In genomic region chr11:64123102-64123434, GRCh38 we compare ENCODE assay signal across 14 cellular contexts. TPM values are rescaled to one million over a fixed set of nuclear protein-coding genes. Genes with fewer than 3 reads are reported as not detected.
DNase-seq lines count a peak whose midpoint lies in the region; ATAC-seq, FAIRE-seq and TF ChIP-seq lines count a peak whose summit lies in the region.
"Had no signal": no experiment of that assay in that cellular context is flagged by ENCODE, and none has a peak within 500 bp of the region (broad histone marks: within the 10 kb centered on the region; RNA-seq: fewer than 3 reads in every experiment).

No MANE protein-coding gene starts in this region.

- no TSS peak for BruUV-seq in HepG2 (replicated peaks; lab: Mats Ljungman, UMichigan)

- ATAC-seq in right lobe of liver (peak; percentile 73 to 94 (median 90)), HepG2 (no peak), lower lobe of right lung (peak; percentile 75 to 89), GM21723 (IDR thresholded peaks at IDR 0.05; ENCODE audit: unreplicated experiment) (no peak), GM18868 (IDR thresholded peaks at IDR 0.05; ENCODE audit: unreplicated experiment) (no peak)

- H3K4me1 ChIP-seq in right lobe of liver = peaks cover 0 to 7% (median 0%) of the 10 kb centered on the region in 4 donors
- H3K4me1 ChIP-seq in HepG2 (ENCODE audit: insufficient read depth, low read length) = no peaks in the 10 kb centered on the region
- H3K4me1 ChIP-seq in lower lobe of right lung = no peaks in the 10 kb centered on the region
- H3K4me1 ChIP-seq: parathyroid adenoma, uterus had no signal

- no peak for FAIRE-seq in HepG2 (lab: Jason Lieb, UNC)

- TF ChIP-seq RAD21 in HepG2 (CRISPR knock-in tag; IDR thresholded peaks at IDR 0.05) = no peak

- H3K9ac ChIP-seq in HepG2 (ENCODE audit: insufficient read depth, low read depth, low read length) = no peak overlapping the region
- H3K9ac ChIP-seq: GM23248, parathyroid adenoma had no signal

- TF ChIP-seq EP300 in HepG2 (IDR thresholded peaks at IDR 0.05; ENCODE audit: low read depth in 2 of 2, low read length in 2 of 2) (no peak), HepG2 (CRISPR knock-in tag; IDR thresholded peaks at IDR 0.05; ENCODE audit: borderline replicate concordance) (no peak)

- POLR2A ChIA-PET in HepG2 (lab: Yijun Ruan, JAX) = no interaction called here

- TF ChIP-seq CTCF in right lobe of liver (IDR thresholded peaks at IDR 0.05) (no peak), HepG2 (CRISPR knock-in tag; IDR thresholded peaks at IDR 0.05) (no peak), lower lobe of right lung (IDR thresholded peaks at IDR 0.05) (no peak)

- no peaks in the 10 kb centered on the region for H3K27me3 ChIP-seq in right lobe of liver
- no peaks in the 10 kb centered on the region for H3K27me3 ChIP-seq in HepG2 (ENCODE audit: control insufficient read depth in 1 of 2, insufficient read depth in 2 of 2, low read length in 2 of 2)
- no peaks in the 10 kb centered on the region for H3K27me3 ChIP-seq in lower lobe of right lung (ENCODE audit: low read depth)
- H3K27me3 ChIP-seq: uterus had no signal

- no peak overlapping the region for H2AFZ ChIP-seq in HepG2 (ENCODE audit: low read length)
- H2AFZ ChIP-seq: GM23248, parathyroid adenoma had no signal

- CTCF ChIA-PET in HepG2 (lab: Yijun Ruan, JAX; ENCODE audit: low intra/inter-chr PET ratio, low total read pairs) = no interaction called here

- H3K27ac ChIP-seq in right lobe of liver (no peak overlapping the region), HepG2 (ENCODE audit: extremely low read length, insufficient read depth, low read length) (no peak overlapping the region), lower lobe of right lung (peak overlapping the region; percentile 49)
- H3K27ac ChIP-seq: GM23248, parathyroid adenoma, uterus had no signal

- H3K4me2 ChIP-seq in HepG2 (ENCODE audit: low read depth, low read length) = no peak overlapping the region

- WGBS in right lobe of liver (ENCODE audit: insufficient coverage, low coverage, low lambda C conversion rate, missing lambda C conversion rate) = 7% methylated on average over 5 of the region's 16 CpGs
- 96% methylated on average over 14 of the region's 16 CpGs for WGBS in HepG2 (ENCODE audit: low lambda C conversion rate)

- intact Hi-C loops in right lobe of liver (cut with DNase I) (no loop called here), HepG2 (cut with micrococcal nuclease; ENCODE audit: unreplicated experiment) (no loop called here), lower lobe of right lung (cut with DNase I) (no loop called here)

- H3K9me3 ChIP-seq in right lobe of liver (no peaks in the 10 kb centered on the region), HepG2 (ENCODE audit: low read length) (no peaks in the 10 kb centered on the region), lower lobe of right lung (no peaks in the 10 kb centered on the region)
- H3K9me3 ChIP-seq: uterus had no signal

- DNase-seq in right lobe of liver = peak; percentile 66 to 80 (median 79)
- no peak for DNase-seq in HepG2 (ENCODE audit: low spot score)
- DNase-seq in SHP77 treated with DMSO at 0.1 percent for 48 hours (lab: John Stamatoyannopoulos, UW) = peak; percentile 51
- peak; percentile 83 for DNase-seq in lower lobe of right lung
- DNase-seq in pons (ENCODE audit: low spot score) = no peak
- DNase-seq in glomerular visceral epithelial cell (ENCODE audit: extremely low spot score) = no peak
- DNase-seq: GM23248; mesendoderm; RPMI8226; stimulated activated CD8-positive, alpha-beta memory T cell treated with anti-CD3 and anti-CD28 coated beads, Interleukin-4, amount 100 ng/mL, for 48 hours; uterus had no signal

- H3K36me3 ChIP-seq in right lobe of liver (no peaks in the 10 kb centered on the region), HepG2 (replicated peaks in 1 of 2; ENCODE audit: control insufficient read depth in 1 of 2, insufficient read depth in 2 of 2, low read length in 2 of 2) (no peaks in the 10 kb centered on the region; a peak in 1 of 5 replicates), lower lobe of right lung (no peaks in the 10 kb centered on the region)
- H3K36me3 ChIP-seq: uterus had no signal

- H3K79me2 ChIP-seq in HepG2 (ENCODE audit: insufficient read depth, low read length) = no peaks in the 10 kb centered on the region
- H3K79me2 ChIP-seq: parathyroid adenoma had no signal

- in situ Hi-C loops in HepG2 (cut with HindIII; ENCODE audit: extremely low pct_ligation_motif_present, low pct_unique_long_range_greater_than_20kb) = no loop called here

- 0 out of 2 replicates have a peak, but pooled peaks cover 4% of the 10 kb centered on the region for H4K20me1 ChIP-seq in HepG2 (ENCODE audit: insufficient read depth, low read length)

- no peak overlapping the region for H3K4me3 ChIP-seq in right lobe of liver
- no peak overlapping the region for H3K4me3 ChIP-seq in HepG2 (replicated peaks in 1 of 3; ENCODE audit: insufficient read depth in 1 of 3, low read depth in 2 of 3, low read length in 3 of 3)
- no peak overlapping the region for H3K4me3 ChIP-seq in lower lobe of right lung
- H3K4me3 ChIP-seq: GM23248, uterus had no signal

- TF ChIP-seq POLR2A in right lobe of liver (IDR thresholded peaks at IDR 0.05) = no peak
- no peak for TF ChIP-seq POLR2A in HepG2 (IDR thresholded peaks at IDR 0.05; ENCODE audit: insufficient read depth in 1 of 2, low read depth in 2 of 2, low read length in 2 of 2)

TF ChIP-seq in HepG2, 621 proteins besides CTCF, POLR2A, EP300 and RAD21 (continues in another document):
- TF ChIP-seq FIP1L1 (IDR thresholded peaks at IDR 0.05; ENCODE audit: borderline replicate concordance, insufficient read depth, low read depth, low read length) = no peak
- TF ChIP-seq ZNF782 (CRISPR knock-in tag; IDR thresholded peaks at IDR 0.05; ENCODE audit: borderline replicate concordance) = no peak
- TF ChIP-seq NR0B2 (CRISPR knock-in tag; IDR thresholded peaks at IDR 0.05) = no peak
- TF ChIP-seq ZNF563 (CRISPR knock-in tag; IDR thresholded peaks at IDR 0.05) = no peak

RNA-seq across cellular contexts. Expression of gene MACROD1, which starts 42.8 kb away (rescaled TPM):
- total RNA-seq in right lobe of liver (100 to 1,000 TPM in 1 of 6 experiments, 10 to 100 TPM in 5; 12.3 to 219 (median 27.8) TPM), HepG2 (2016; rRNA removed; fragmentation: Illumina TruSeq; extraction: Trizol) (34.5 and 39.6 TPM in 2 replicates), lower lobe of right lung (15.0 TPM)
- 23.6 and 29.7 TPM in 2 replicates for total RNA-seq in HepG2 (2016; cell fraction: cytosol; rRNA removed; fragmentation: Illumina TruSeq; extraction: Trizol; ENCODE audit: low read depth)
- total RNA-seq in HepG2 (2016; cell fraction: insoluble cytoplasmic fraction; rRNA removed; fragmentation: Illumina TruSeq; extraction: Trizol) = 43.8 and 49.2 TPM in 2 replicates
- 16.2 and 21.8 TPM in 2 replicates for total RNA-seq in HepG2 (2016; cell fraction: membrane; rRNA removed; fragmentation: Illumina TruSeq; extraction: Trizol)
- total RNA-seq in HepG2 (2016; cell fraction: nucleus; rRNA removed; fragmentation: Illumina TruSeq; extraction: Trizol) = 22.4 and 29.3 TPM in 2 replicates
- polyA plus RNA-seq in HepG2 (2011; rRNA removed) = 23.1 and 33.3 TPM in 2 replicates
- polyA plus RNA-seq in HepG2 (2011; cell fraction: cytosol; rRNA removed) = 25.3 and 42.0 TPM in 2 replicates
- 93.7 and 126 TPM in 2 replicates for polyA plus RNA-seq in HepG2 (2011; cell fraction: nucleus; rRNA removed)
- 18.7 and 29.0 TPM in 2 replicates for polyA plus RNA-seq in HepG2 (2012)
- 25.1 and 25.8 TPM in 2 replicates for polyA plus RNA-seq in HepG2 (2016; cell fraction: cytosol; fragmentation: Illumina TruSeq; extraction: Trizol; ENCODE audit: low read depth)
- polyA plus RNA-seq in HepG2 (2016; cell fraction: insoluble cytoplasmic fraction; fragmentation: Illumina TruSeq; extraction: Trizol; ENCODE audit: low read depth) = 30.6 and 31.8 TPM in 2 replicates
- 19.9 and 25.0 TPM in 2 replicates for polyA plus RNA-seq in HepG2 (2016; cell fraction: membrane; fragmentation: Illumina TruSeq; extraction: Trizol; ENCODE audit: low read depth)
- polyA plus RNA-seq in HepG2 (2016; cell fraction: nucleus; fragmentation: Illumina TruSeq; extraction: Trizol; ENCODE audit: insufficient read depth, low read depth) = 40.3 and 41.4 TPM in 2 replicates
- polyA minus RNA-seq in HepG2 (2011; rRNA and poly(A)+ RNA removed; ENCODE audit: low replicate concordance) = 8.3 and 13.1 TPM in 2 replicates
- polyA minus RNA-seq in HepG2 (2011; cell fraction: cytosol; rRNA and poly(A)+ RNA removed) = 10.1 and 10.9 TPM in 2 replicates
- polyA minus RNA-seq in HepG2 (2011; cell fraction: nucleus; rRNA and poly(A)+ RNA removed) = 17.8 and 21.0 TPM in 2 replicates

Comparison
In these comparisons a context has a peak if more than half of its experiments do, and no peak if none do; other contexts are left out.
1. ATAC-seq: peak in right lobe of liver (4 of 4) and lower lobe of right lung (2 of 2); none in HepG2 (single experiment), GM21723 (single experiment) and GM18868 (single experiment).
2. DNase-seq: peak in right lobe of liver (3 of 3), SHP77 treated with DMSO at 0.1 percent for 48 hours (single experiment) and lower lobe of right lung (single experiment); none in HepG2 (single experiment), pons (single experiment) and glomerular visceral epithelial cell (single experiment).